ENCODE assay signal across 9 cellular contexts in the genomic region with DNA sequence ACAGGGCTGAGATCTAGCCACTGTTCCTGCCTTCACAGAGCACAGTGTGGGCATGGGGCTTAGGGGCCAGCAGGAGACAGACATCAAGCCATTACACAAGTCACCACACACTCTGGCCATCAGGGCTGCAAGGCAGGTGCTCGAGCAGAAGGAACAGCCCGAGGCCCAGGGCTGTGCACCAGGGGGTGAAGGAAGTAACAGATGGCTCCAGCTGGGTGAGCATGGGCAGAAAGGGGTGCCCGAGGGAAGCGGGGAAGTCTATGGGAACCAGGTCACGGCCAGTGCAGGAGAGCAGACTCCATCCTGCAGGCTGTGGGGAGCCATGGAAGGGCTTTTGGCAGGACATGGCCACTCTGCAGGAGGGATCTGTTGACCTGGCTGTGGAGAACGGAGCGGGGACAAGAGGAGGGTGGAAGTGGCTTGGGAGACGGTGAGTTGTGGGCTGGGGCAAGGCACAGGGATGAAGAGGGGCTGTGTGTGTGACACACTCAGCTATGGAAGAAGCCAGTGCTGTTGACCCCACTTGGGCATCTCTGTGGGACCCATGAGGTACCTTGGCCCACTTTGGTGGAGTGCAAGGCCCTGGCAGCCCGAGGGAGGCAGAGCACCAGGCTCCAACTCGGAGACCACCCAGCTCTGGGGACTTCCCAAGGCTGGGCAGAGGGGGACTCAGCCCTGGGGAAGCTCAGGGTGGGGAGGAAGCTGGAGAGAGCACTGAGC. TPM values are rescaled to one million over a fixed set of nuclear protein-coding genes. Genes with fewer than 3 reads are reported as not detected.
DNase-seq lines count a peak whose midpoint lies in the region; ATAC-seq and TF ChIP-seq lines count a peak whose summit lies in the region.
"Had no signal": no experiment of that assay in that cellular context is flagged by ENCODE, and none has a peak within 500 bp of the region (broad histone marks: within the 10 kb centered on the region; RNA-seq: fewer than 3 reads in every experiment).

No MANE protein-coding gene starts in this region.

- ATAC-seq in GM21619 (IDR thresholded peaks at IDR 0.05; ENCODE audit: unreplicated experiment): no peak

- H3K4me2 ChIP-seq in BLaER1 treated with 17β-estradiol and CSF1 and Interleukin-3, amounts not matched to agents 10 nM and 100 nM: peak overlapping the region; percentile 84 to 100 (median 95)
- no peak overlapping the region for H3K4me2 ChIP-seq in neuronal stem cell (ENCODE audit: insufficient read depth, low read length, poor library complexity, severe bottlenecking)

- peak overlapping the region; percentile 58 for H3K23ac ChIP-seq in neuronal stem cell (ENCODE audit: low read depth, low read length, poor library complexity)

- no CpG with 5 or more reads among the region's 10 CpGs for WGBS in neuronal stem cell (ENCODE audit: extremely low coverage in 2 of 2, insufficient read length in 2 of 2, insufficient replicate concordance in 1 of 2), 2 donors

- H3K27me3 ChIP-seq in BLaER1 treated with 17β-estradiol and CSF1 and Interleukin-3, amounts not matched to agents 10 nM and 100 nM: no peaks in the 10 kb centered on the region
- H3K27me3 ChIP-seq in colonic mucosa (no peaks in the 10 kb centered on the region), neuronal stem cell (ENCODE audit: control insufficient read depth in 3 of 3, insufficient read depth in 3 of 3, low read depth in 1 of 3, low read length in 3 of 3) (peaks cover 0 to 2% (median 0%) of the 10 kb centered on the region in 3 experiments)

- peak overlapping the region; percentile 8 for H3K4ac ChIP-seq in neuronal stem cell (ENCODE audit: low read length)

- no peak overlapping the region for H4K8ac ChIP-seq in neuronal stem cell (ENCODE audit: low read depth, low read length)

- no peak for TF ChIP-seq CTCF in colonic mucosa (IDR thresholded peaks at IDR 0.05)

- H3K18ac ChIP-seq in neuronal stem cell (ENCODE audit: low read length): peak overlapping the region; percentile 74

- no peak overlapping the region for H3K14ac ChIP-seq in neuronal stem cell (ENCODE audit: low read length)

- H4K20me1 ChIP-seq in BLaER1 treated with 17β-estradiol and CSF1 and Interleukin-3, amounts not matched to agents 10 nM and 100 nM: peaks cover 2 to 29% (median 19%) of the 10 kb centered on the region in 11 experiments; a peak in 14 of 22 replicates

- H3K4me1 ChIP-seq in BLaER1 treated with 17β-estradiol and CSF1 and Interleukin-3, amounts not matched to agents 10 nM and 100 nM: peaks cover 54 to 77% (median 67%) of the 10 kb centered on the region in 10 experiments
- H3K4me1 ChIP-seq in colonic mucosa (peaks cover 26% of the 10 kb centered on the region), neuronal stem cell (ENCODE audit: control insufficient read depth in 2 of 2, insufficient read depth in 1 of 2, low read depth in 1 of 2, low read length in 2 of 2) (peaks cover 13 to 17% of the 10 kb centered on the region in 2 donors)

- no peak overlapping the region for H2AFZ ChIP-seq in neuronal stem cell (ENCODE audit: low read length)

- H3K9me3 ChIP-seq in BLaER1 treated with 17β-estradiol and CSF1 and Interleukin-3, amounts not matched to agents 10 nM and 100 nM (replicated peaks in 1 of 11): no peaks in the 10 kb centered on the region
- H3K9me3 ChIP-seq in colonic mucosa (no peaks in the 10 kb centered on the region), neuronal stem cell (replicated peaks in 1 of 2; ENCODE audit: control insufficient read depth in 2 of 2, insufficient read depth in 1 of 2, low read depth in 1 of 2, low read length in 2 of 2) (peaks cover 0 to 2% of the 10 kb centered on the region in 2 donors)

- no peak overlapping the region for H2AK5ac ChIP-seq in neuronal stem cell (ENCODE audit: low read depth, low read length)

- H3K27ac ChIP-seq in BLaER1 treated with 17β-estradiol and CSF1 and Interleukin-3, amounts not matched to agents 10 nM and 100 nM: peak overlapping the region; percentile 10 to 78 (median 67); a peak in 19 of 22 replicates
- H3K27ac ChIP-seq in colonic mucosa (peak overlapping the region; percentile 54), neuronal stem cell (replicated peaks; ENCODE audit: low read length) (no peak overlapping the region)

- peak; percentile 74 for DNase-seq in LHCN-M2 (ENCODE audit: low read depth)
- no peak for DNase-seq in colonic mucosa
- no peak for DNase-seq in neuronal stem cell (ENCODE audit: low spot score)
- no peak for DNase-seq in activated gamma-delta T cell (lab: John Stamatoyannopoulos, UW)
- no peak for DNase-seq in Kasumi-1 (lab: John Stamatoyannopoulos, UW)
- no peak for DNase-seq in activated gamma-delta T cell treated with Interleukin-2 at 50 U/mL for 16 hours
- DNase-seq: activated CD4-positive, alpha-beta T cell treated with anti-CD3 and anti-CD28 coated beads, Interleukin-2, amount 50 U/mL, for 4 hours had no signal

- H3K79me1 ChIP-seq in neuronal stem cell (ENCODE audit: low read depth, low read length): peaks cover 15% of the 10 kb centered on the region

- peaks cover 0 to 10% (median 0%) of the 10 kb centered on the region in 11 experiments; a peak in 2 of 22 replicates for H3K36me3 ChIP-seq in BLaER1 treated with 17β-estradiol and CSF1 and Interleukin-3, amounts not matched to agents 10 nM and 100 nM
- H3K36me3 ChIP-seq in colonic mucosa (no peaks in the 10 kb centered on the region), neuronal stem cell (replicated peaks in 1 of 2; ENCODE audit: control insufficient read depth in 2 of 2, insufficient read depth in 2 of 2, low read length in 2 of 2) (peaks cover 9 to 14% of the 10 kb centered on the region in 2 donors)

- peak overlapping the region; percentile 26 to 99 (median 94); a peak in 16 of 22 replicates for H3K9ac ChIP-seq in BLaER1 treated with 17β-estradiol and CSF1 and Interleukin-3, amounts not matched to agents 10 nM and 100 nM
- peak overlapping the region in 1 of 2 donors; percentile 26 for H3K9ac ChIP-seq in colonic mucosa (ENCODE audit: low read depth in 2 of 2, low read length in 2 of 2)
- peak overlapping the region; percentile 39 for H3K9ac ChIP-seq in neuronal stem cell (ENCODE audit: low read depth, low read length, poor library complexity)

- no peak overlapping the region for H2BK12ac ChIP-seq in neuronal stem cell (ENCODE audit: low read length)

- H2BK15ac ChIP-seq in neuronal stem cell (ENCODE audit: low read length): no peak overlapping the region

- peak overlapping the region; percentile 46 for H2BK5ac ChIP-seq in neuronal stem cell (ENCODE audit: low read length)

- H4K91ac ChIP-seq in neuronal stem cell (ENCODE audit: low read depth, low read length, poor library complexity): no peak overlapping the region

- intact Hi-C loops in colonic mucosa (cut with DNase I): no loop called here

- no peak overlapping the region for H2BK120ac ChIP-seq in neuronal stem cell (ENCODE audit: low read depth, low read length)

- H3K4me3 ChIP-seq in BLaER1 treated with 17β-estradiol and CSF1 and Interleukin-3, amounts not matched to agents 10 nM and 100 nM: peak overlapping the region in 4 of 10 experiments; percentile 5 to 46 (median 33); a peak in 5 of 20 replicates
- H3K4me3 ChIP-seq in colonic mucosa (no peak overlapping the region), neuronal stem cell (ENCODE audit: low read length in 2 of 2) (no peak overlapping the region)

RNA-seq across cellular contexts. Expression of gene C11orf68, which starts 3.6 kb away (rescaled TPM):
- total RNA-seq in LHCN-M2 (2014; rRNA removed) (57.1 and 69.1 TPM in 2 replicates), colonic mucosa (10 to 100 TPM; 26.6 to 29.0 TPM)
- 136 TPM for polyA plus RNA-seq in LHCN-M2 (2012)
- 23.9 TPM for polyA plus RNA-seq in neuronal stem cell (2013, experiment 1 of 2)
- polyA plus RNA-seq in neuronal stem cell (2013, experiment 2 of 2): 23.7 TPM

RNA-seq across cellular contexts. Expression of gene DRAP1, which starts 4.0 kb away (rescaled TPM):
- total RNA-seq in LHCN-M2 (2014; rRNA removed): 375 and 383 TPM in 2 replicates
- 911 TPM for polyA plus RNA-seq in LHCN-M2 (2012)
- 10 to 100 TPM; 53.4 to 91.5 TPM for total RNA-seq in colonic mucosa
- 139 TPM for polyA plus RNA-seq in neuronal stem cell (2013, experiment 1 of 2)
- polyA plus RNA-seq in neuronal stem cell (2013, experiment 2 of 2): 134 TPM

RNA-seq across cellular contexts. Expression of gene FOSL1, which starts 15.1 kb away (rescaled TPM):
- 257 and 266 TPM in 2 replicates for total RNA-seq in LHCN-M2 (2014; rRNA removed)
- polyA plus RNA-seq in LHCN-M2 (2012): 146 TPM
- 1 to 10 TPM in 1 of 2 donors, under 1 TPM in 1; 0.84 to 4.2 TPM for total RNA-seq in colonic mucosa
- 2.0 TPM for polyA plus RNA-seq in neuronal stem cell (2013, experiment 1 of 2)
- polyA plus RNA-seq in neuronal stem cell (2013, experiment 2 of 2): 1.7 TPM

RNA-seq across cellular contexts. Expression of gene CCDC85B, which starts 24.8 kb away (rescaled TPM):
- 91.2 and 95.5 TPM in 2 replicates for total RNA-seq in LHCN-M2 (2014; rRNA removed)
- polyA plus RNA-seq in LHCN-M2 (2012): 116 TPM
- total RNA-seq in colonic mucosa: 10 to 100 TPM; 11.2 to 16.3 TPM
- polyA plus RNA-seq in neuronal stem cell (2013, experiment 1 of 2): 10.5 TPM
- polyA plus RNA-seq in neuronal stem cell (2013, experiment 2 of 2): 9.7 TPM

RNA-seq across cellular contexts. Expression of gene FIBP, which starts 27.0 kb away (rescaled TPM):
- total RNA-seq in LHCN-M2 (2014; rRNA removed) (165 and 171 TPM in 2 replicates), colonic mucosa (10 to 100 TPM; 41.9 to 53.5 TPM)
- polyA plus RNA-seq in LHCN-M2 (2012): 159 TPM
- polyA plus RNA-seq in neuronal stem cell (2013, experiment 1 of 2): 53.9 TPM
- 51.6 TPM for polyA plus RNA-seq in neuronal stem cell (2013, experiment 2 of 2)

Comparison
In these comparisons a context has a peak if more than half of its experiments do, and no peak if none do; other contexts are left out.
1. RNA of gene FOSL1, which starts 15.1 kb away (total RNA-seq): 257 to 266 TPM in LHCN-M2; 0.84 to 4.2 TPM in colonic mucosa; every median in the first group is over 10 times any median in the second.